Comparison of ENCODE assay signal across 8 cellular contexts in the genomic region with DNA sequence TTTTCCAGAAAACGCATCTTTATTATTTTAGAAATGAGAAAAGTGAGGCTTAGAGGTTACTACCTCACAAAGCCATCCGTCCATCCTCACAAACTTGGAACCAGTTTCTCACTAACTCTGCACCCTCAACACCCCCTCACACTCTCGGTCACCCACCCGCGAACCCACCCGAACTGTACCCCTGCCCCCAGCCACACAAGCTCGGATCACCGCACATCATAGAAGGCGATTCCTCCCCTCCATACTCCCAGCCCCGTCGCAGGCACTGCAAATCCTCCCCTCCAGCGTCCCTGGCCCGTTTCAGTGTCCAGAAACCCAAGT. TPM values are rescaled to one million over a fixed set of nuclear protein-coding genes. Genes with fewer than 3 reads are reported as not detected.
DNase-seq lines count a peak whose midpoint lies in the region; ATAC-seq and TF ChIP-seq lines count a peak whose summit lies in the region.

No MANE protein-coding gene starts in this region.

- H3K4me3 Mint-ChIP-seq in activated B cell treated with CpG ODN at 0.5 μM for 24 hours = peak overlapping the region; percentile 99
- peak overlapping the region; percentile 98 for H3K4me3 Mint-ChIP-seq in stimulated activated effector memory CD8-positive, alpha-beta T cell treated with anti-CD3 and anti-CD28 coated beads, Interleukin-12 subunit alpha, Interleukin-12 subunit beta, amount 100 ng/mL, for 72 hours

- ATAC-seq in activated B cell treated with CpG ODN at 0.5 μM for 24 hours (ENCODE audit: low read depth) = no peak
- no peak for ATAC-seq in stimulated activated effector memory CD8-positive, alpha-beta T cell treated with anti-CD3 and anti-CD28 coated beads, Interleukin-12 subunit alpha, Interleukin-12 subunit beta, amount 100 ng/mL, for 72 hours
- no peak for ATAC-seq in GM19467 (IDR thresholded peaks at IDR 0.05; ENCODE audit: unreplicated experiment)

- peaks cover 13% of the 10 kb centered on the region for H3K9me3 Mint-ChIP-seq in activated B cell treated with CpG ODN at 0.5 μM for 24 hours
- H3K9me3 Mint-ChIP-seq in stimulated activated effector memory CD8-positive, alpha-beta T cell treated with anti-CD3 and anti-CD28 coated beads, Interleukin-12 subunit alpha, Interleukin-12 subunit beta, amount 100 ng/mL, for 72 hours = peaks cover 10% of the 10 kb centered on the region

- peaks cover 43% of the 10 kb centered on the region for H3K36me3 Mint-ChIP-seq in activated B cell treated with CpG ODN at 0.5 μM for 24 hours (ENCODE audit: low read depth)
- peaks cover 40% of the 10 kb centered on the region for H3K36me3 Mint-ChIP-seq in stimulated activated effector memory CD8-positive, alpha-beta T cell treated with anti-CD3 and anti-CD28 coated beads, Interleukin-12 subunit alpha, Interleukin-12 subunit beta, amount 100 ng/mL, for 72 hours

- H2AFZ ChIP-seq in hepatocyte = peak overlapping the region; percentile 62

- H3K36me3 ChIP-seq in hepatocyte (replicated peaks; ENCODE audit: insufficient read depth, low read depth) = peaks cover 7% of the 10 kb centered on the region

- POLR2A ChIA-PET in activated B cell treated with CpG ODN at 0.5 μM for 24 hours (lab: Charles Lee) = interaction anchor here (0.6 to 3.5 kb wide), 19 partner anchors 33 to 1164 kb away, joined by 3 to 39 read pairs (median 6); a partner anchor contains a TSS

- peaks cover 29% of the 10 kb centered on the region for H3K9me3 ChIP-seq in hepatocyte (ENCODE audit: low read depth)

- H3K4me2 ChIP-seq in hepatocyte = peak overlapping the region; percentile 92

- H3K4me3 ChIP-seq in HFF-Myc (replicated peaks; ENCODE audit: low read depth, low read length) = peak overlapping the region; percentile 86
- peak overlapping the region; percentile 55 for H3K4me3 ChIP-seq in hepatocyte

- no peaks in the 10 kb centered on the region for H3K27me3 Mint-ChIP-seq in activated B cell treated with CpG ODN at 0.5 μM for 24 hours

- CTCF ChIA-PET in activated B cell treated with CpG ODN at 0.5 μM for 24 hours (lab: Charles Lee) = interaction anchor here (1.0 kb wide), 1 partner anchor 45 kb away, joined by 3 read pairs; a partner anchor contains a TSS

- H3K27ac ChIP-seq in hepatocyte = peak overlapping the region; percentile 95

- peaks cover 71% of the 10 kb centered on the region for H3K79me2 ChIP-seq in hepatocyte

- H3K4me1 Mint-ChIP-seq in activated B cell treated with CpG ODN at 0.5 μM for 24 hours = peaks cover 29% of the 10 kb centered on the region
- H3K4me1 Mint-ChIP-seq in stimulated activated effector memory CD8-positive, alpha-beta T cell treated with anti-CD3 and anti-CD28 coated beads, Interleukin-12 subunit alpha, Interleukin-12 subunit beta, amount 100 ng/mL, for 72 hours = peaks cover 24% of the 10 kb centered on the region

- peaks cover 12% of the 10 kb centered on the region for H3K4me1 ChIP-seq in hepatocyte (ENCODE audit: insufficient read depth)

- DNase-seq in HFF-Myc (ENCODE audit: extremely low read depth, low read depth) (no peak), activated B cell treated with CpG ODN at 0.5 μM for 24 hours (no peak), hepatocyte (ENCODE audit: low spot score) (no peak), NCI-H526 treated with DMSO at 0.1 percent for 48 hours (lab: John Stamatoyannopoulos, UW) (no peak), T1000 (lab: John Stamatoyannopoulos, UW) (no peak), activated gamma-delta T cell treated with Interleukin-2 at 50 U/mL for 16 hours (no peak)
- no peak for DNase-seq in stimulated activated effector memory CD8-positive, alpha-beta T cell treated with anti-CD3 and anti-CD28 coated beads, Interleukin-12 subunit alpha, Interleukin-12 subunit beta, amount 100 ng/mL, for 72 hours (ENCODE audit: low spot score in 2 of 2)

- H3K27ac Mint-ChIP-seq in activated B cell treated with CpG ODN at 0.5 μM for 24 hours = peak overlapping the region; percentile 99
- H3K27ac Mint-ChIP-seq in stimulated activated effector memory CD8-positive, alpha-beta T cell treated with anti-CD3 and anti-CD28 coated beads, Interleukin-12 subunit alpha, Interleukin-12 subunit beta, amount 100 ng/mL, for 72 hours = peak overlapping the region; percentile 99

- H3K27me3 ChIP-seq in hepatocyte = no peaks in the 10 kb centered on the region

- 1% methylated on average over 10 of the region's 13 CpGs for WGBS in hepatocyte (ENCODE audit: low lambda C conversion rate, missing lambda C conversion rate)

- TF ChIP-seq CTCF in HFF-Myc (IDR thresholded peaks at IDR 0.05; ENCODE audit: low read depth, low read length, missing control alignments) = no peak
- no peak for TF ChIP-seq CTCF in activated B cell treated with CpG ODN at 0.5 μM for 24 hours (IDR thresholded peaks at IDR 0.05)
- TF ChIP-seq CTCF in hepatocyte (IDR thresholded peaks at IDR 0.05; ENCODE audit: poor library complexity) = no peak

- no peaks in the 10 kb centered on the region for H4K20me1 ChIP-seq in hepatocyte (ENCODE audit: insufficient read depth, poor library complexity, severe bottlenecking)

- intact Hi-C loops in activated B cell treated with CpG ODN at 0.5 μM for 24 hours (cut with micrococcal nuclease) = loop anchor here (1.0 to 5.0 kb wide), 12 partner anchors 39 to 843 kb away; a partner anchor contains a TSS

- H3K9me2 ChIP-seq in hepatocyte (replicated peaks; ENCODE audit: insufficient read depth) = no peaks in the 10 kb centered on the region

RNA-seq across cellular contexts. Expression of a gene that starts 0.2 kb away (rescaled TPM):
- total RNA-seq in activated B cell treated with CpG ODN at 0.5 μM for 24 hours (9.8 and 13.6 TPM in 2 replicates), hepatocyte (16.4 and 20.3 TPM in 2 replicates)
- polyA plus RNA-seq in hepatocyte = 11.8 and 12.9 TPM in 2 replicates

RNA-seq across cellular contexts. Expression of a gene that starts 38.5 kb away (rescaled TPM):
- 14.1 and 16.6 TPM in 2 replicates for total RNA-seq in activated B cell treated with CpG ODN at 0.5 μM for 24 hours
- 12.7 and 13.0 TPM in 2 replicates for total RNA-seq in hepatocyte
- polyA plus RNA-seq in hepatocyte = 4.0 and 5.8 TPM in 2 replicates

RNA-seq across cellular contexts. Expression of a gene that starts 45.3 kb away (rescaled TPM):
- total RNA-seq in activated B cell treated with CpG ODN at 0.5 μM for 24 hours (21.9 and 23.6 TPM in 2 replicates), hepatocyte (11.1 and 14.6 TPM in 2 replicates)
- polyA plus RNA-seq in hepatocyte = 6.3 and 8.7 TPM in 2 replicates
